In the genomic region with DNA sequence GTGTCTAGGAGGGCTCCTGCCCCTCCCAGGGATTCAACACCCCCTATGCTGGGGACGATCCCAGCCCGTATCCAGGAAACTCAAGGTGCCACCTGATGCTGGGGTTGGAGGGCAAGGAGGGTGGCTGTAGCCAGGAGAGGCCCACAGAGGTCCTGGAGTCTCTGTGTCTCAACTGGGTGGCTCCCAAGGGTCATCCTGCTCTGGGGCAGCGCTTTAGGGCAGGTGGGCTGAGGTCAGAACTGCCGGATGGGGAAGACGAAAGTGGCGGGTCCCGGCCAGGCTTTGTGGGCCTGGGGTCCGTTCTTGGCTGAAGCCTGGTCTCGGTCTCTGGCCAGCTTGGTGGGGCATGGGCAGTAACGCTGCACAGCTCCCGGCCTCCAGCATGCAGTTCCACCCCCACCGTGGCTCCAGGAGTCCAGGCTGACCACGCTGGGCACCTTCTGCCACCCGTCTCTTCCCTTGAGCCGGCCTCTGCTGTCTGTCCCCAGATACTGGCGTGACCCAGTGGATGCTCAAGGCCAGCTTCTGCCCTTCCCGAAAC, we compare ENCODE assay signal across 2 cellular contexts.
TF ChIP-seq lines count a peak whose summit lies in the region.

No MANE protein-coding gene starts in this region.

TF ChIP-seq in GM12891, 5 proteins besides CTCF, POLR2A, EP300 and RAD21:
- TF ChIP-seq TAF1 (IDR thresholded peaks at IDR 0.05; ENCODE audit: low read depth, low read length): no peak
- TF ChIP-seq SPI1 (IDR thresholded peaks at IDR 0.05; ENCODE audit: low read depth, low read length): no peak
- no peak for TF ChIP-seq POU2F2 (IDR thresholded peaks at IDR 0.05; ENCODE audit: low read depth, low read length)
- TF ChIP-seq POLR2AphosphoS5 (IDR thresholded peaks at IDR 0.05; ENCODE audit: low read depth, low read length): no peak; the same call in 1 of the 2 replicates
- no peak for TF ChIP-seq PAX5 (IDR thresholded peaks at IDR 0.05; ENCODE audit: insufficient read depth, low read length, severe bottlenecking)

TF ChIP-seq in K562, 482 proteins besides CTCF, POLR2A, EP300 and RAD21:
- no peak for TF ChIP-seq ASH1L (IDR thresholded peaks at IDR 0.05; ENCODE audit: borderline replicate concordance, low read depth, partially characterized antibody)
- no peak for TF ChIP-seq XRCC3 (IDR thresholded peaks at IDR 0.05)
- no peak for TF ChIP-seq BACH1 (tag; IDR thresholded peaks at IDR 0.05)
- no peak for TF ChIP-seq ZNF431 (CRISPR knock-in tag; IDR thresholded peaks at IDR 0.05)
- no peak for TF ChIP-seq NR2F6 (CRISPR knock-in tag; IDR thresholded peaks at IDR 0.05)
- no peak for TF ChIP-seq LEF1 (IDR thresholded peaks at IDR 0.05)
- TF ChIP-seq KAT2B (IDR thresholded peaks at IDR 0.05; ENCODE audit: low read depth, low read length): no peak
- no peak for TF ChIP-seq NFE2L1 (tag; IDR thresholded peaks at IDR 0.05; ENCODE audit: borderline replicate concordance, low read depth)
- TF ChIP-seq ZBTB1 (CRISPR knock-in tag; IDR thresholded peaks at IDR 0.05; ENCODE audit: borderline replicate concordance, low read depth): no peak
- TF ChIP-seq JUND (IDR thresholded peaks at IDR 0.05; ENCODE audit: borderline replicate concordance, low read depth, low read length): no peak
- no peak for TF ChIP-seq JUND (tag; IDR thresholded peaks at IDR 0.05; ENCODE audit: borderline replicate concordance, low read depth, low read length)
- no peak for TF ChIP-seq ZNF124 (CRISPR knock-in tag; IDR thresholded peaks at IDR 0.05)
- TF ChIP-seq MEF2A (IDR thresholded peaks at IDR 0.05; ENCODE audit: control insufficient read depth, low read depth, low read length): no peak
- TF ChIP-seq, protein P1, sequence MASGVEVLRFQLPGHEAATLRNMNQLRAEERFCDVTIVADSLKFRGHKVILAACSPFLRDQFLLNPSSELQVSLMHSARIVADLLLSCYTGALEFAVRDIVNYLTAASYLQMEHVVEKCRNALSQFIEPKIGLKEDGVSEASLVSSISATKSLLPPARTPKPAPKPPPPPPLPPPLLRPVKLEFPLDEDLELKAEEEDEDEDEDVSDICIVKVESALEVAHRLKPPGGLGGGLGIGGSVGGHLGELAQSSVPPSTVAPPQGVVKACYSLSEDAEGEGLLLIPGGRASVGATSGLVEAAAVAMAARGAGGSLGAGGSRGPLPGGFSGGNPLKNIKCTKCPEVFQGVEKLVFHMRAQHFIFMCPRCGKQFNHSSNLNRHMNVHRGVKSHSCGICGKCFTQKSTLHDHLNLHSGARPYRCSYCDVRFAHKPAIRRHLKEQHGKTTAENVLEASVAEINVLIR (CRISPR knock-in tag; IDR thresholded peaks at IDR 0.05): no peak
- TF ChIP-seq SRSF3 (IDR thresholded peaks at IDR 0.05; ENCODE audit: insufficient read depth, low read length): no peak
- TF ChIP-seq WHSC1 (IDR thresholded peaks at IDR 0.05; ENCODE audit: low read length): no peak
- no peak for TF ChIP-seq RHOXF2B (CRISPR knock-in tag; conservative IDR thresholded peaks at IDR 0.05)
- TF ChIP-seq POLR2G (IDR thresholded peaks at IDR 0.05; ENCODE audit: low read depth, low read length): peak; percentile 65; the same call in 1 of the 2 replicates
- TF ChIP-seq ZNF785 (CRISPR knock-in tag; IDR thresholded peaks at IDR 0.05): no peak
- TF ChIP-seq POLR2AphosphoS2 (IDR thresholded peaks at IDR 0.05; ENCODE audit: low read length): 0 out of 2 replicates have a peak, but pooled peaks have one; percentile 6
- peak; percentile 32 for TF ChIP-seq RBM22 (IDR thresholded peaks at IDR 0.05; ENCODE audit: low read depth, low read length, poor library complexity, severe bottlenecking)
- no peak for TF ChIP-seq JUNB (CRISPR knock-in tag; conservative IDR thresholded peaks at IDR 0.05)
- TF ChIP-seq FOS (IDR thresholded peaks at IDR 0.05; ENCODE audit: extremely low read depth, insufficient read length): no peak
- TF ChIP-seq, protein P2, sequence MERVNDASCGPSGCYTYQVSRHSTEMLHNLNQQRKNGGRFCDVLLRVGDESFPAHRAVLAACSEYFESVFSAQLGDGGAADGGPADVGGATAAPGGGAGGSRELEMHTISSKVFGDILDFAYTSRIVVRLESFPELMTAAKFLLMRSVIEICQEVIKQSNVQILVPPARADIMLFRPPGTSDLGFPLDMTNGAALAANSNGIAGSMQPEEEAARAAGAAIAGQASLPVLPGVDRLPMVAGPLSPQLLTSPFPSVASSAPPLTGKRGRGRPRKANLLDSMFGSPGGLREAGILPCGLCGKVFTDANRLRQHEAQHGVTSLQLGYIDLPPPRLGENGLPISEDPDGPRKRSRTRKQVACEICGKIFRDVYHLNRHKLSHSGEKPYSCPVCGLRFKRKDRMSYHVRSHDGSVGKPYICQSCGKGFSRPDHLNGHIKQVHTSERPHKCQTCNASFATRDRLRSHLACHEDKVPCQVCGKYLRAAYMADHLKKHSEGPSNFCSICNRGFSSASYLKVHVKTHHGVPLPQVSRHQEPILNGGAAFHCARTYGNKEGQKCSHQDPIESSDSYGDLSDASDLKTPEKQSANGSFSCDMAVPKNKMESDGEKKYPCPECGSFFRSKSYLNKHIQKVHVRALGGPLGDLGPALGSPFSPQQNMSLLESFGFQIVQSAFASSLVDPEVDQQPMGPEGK (CRISPR knock-in tag; IDR thresholded peaks at IDR 0.05; ENCODE audit: borderline replicate concordance): no peak
- no peak for TF ChIP-seq ZNF764 (CRISPR knock-in tag; IDR thresholded peaks at IDR 0.05; ENCODE audit: low read depth)
- no peak for TF ChIP-seq CEBPB (tag; IDR thresholded peaks at IDR 0.05)
